In genomic region chr2:240247868-240248820, GRCh38 we compare ENCODE assay signal across 17 cellular contexts.
DNase-seq lines count a peak whose midpoint lies in the region; ATAC-seq and TF ChIP-seq lines count a peak whose summit lies in the region.
"Had no signal": no experiment of that assay in that cellular context is flagged by ENCODE, and none has a peak within 500 bp of the region (broad histone marks: within the 10 kb centered on the region; RNA-seq: fewer than 3 reads in every experiment).

No MANE protein-coding gene starts in this region.

- H3K9me3 Mint-ChIP-seq in activated naive CD4-positive, alpha-beta T cell treated with anti-CD3 and anti-CD28 coated beads, Interleukin-2, amount 10 ng/mL, durations not matched to agents 7 days and 5 days = no peaks in the 10 kb centered on the region
- H3K9me3 Mint-ChIP-seq: activated CD4-positive, alpha-beta T cell treated with anti-CD3 and anti-CD28 coated beads, Interleukin-2, amount 10 ng/mL, durations not matched to agents 7 days and 5 days; activated T-helper 2 cell treated with anti-CD3 and anti-CD28 coated beads, Interferon-gamma antibody, Interleukin-2, Interleukin-4, amounts not matched to agents 10 μg/mL and 5 μg/mL and 100 μg/mL, durations not matched to agents 14 hours and 24 hours and 36 hours; HFFc6; IgD-negative memory B cell had no signal

- H3K27me3 ChIP-seq in SJCRH30 = no peaks in the 10 kb centered on the region
- no peaks in the 10 kb centered on the region for H3K27me3 ChIP-seq in testis
- H3K27me3 ChIP-seq in MG63 = no peaks in the 10 kb centered on the region

- intact Hi-C loops in testis (cut with DNase I; ENCODE audit: low total_unique reads) = no loop called here

- no peak for TF ChIP-seq CTCF in testis (IDR thresholded peaks at IDR 0.05)

- peak overlapping the region; percentile 98 for H3K27ac ChIP-seq in SJCRH30
- H3K27ac ChIP-seq in testis = no peak overlapping the region
- H3K27ac ChIP-seq: left lung had no signal

- H3K27me3 Mint-ChIP-seq in activated naive CD4-positive, alpha-beta T cell treated with anti-CD3 and anti-CD28 coated beads, Interleukin-2, amount 10 ng/mL, durations not matched to agents 7 days and 5 days = peaks cover 8% of the 10 kb centered on the region

- peak; percentile 6 for DNase-seq in activated naive CD4-positive, alpha-beta T cell treated with anti-CD3 and anti-CD28 coated beads, Interleukin-2, amount 10 ng/mL, durations not matched to agents 7 days and 5 days
- no peak for DNase-seq in activated naive CD4-positive, alpha-beta T cell treated with anti-CD3 and anti-CD28 coated beads, Interleukin-2, amount 50 U/mL, for 16 hours
- peak; percentile 87 to 91 for DNase-seq in SJCRH30
- DNase-seq in myocyte (ENCODE audit: low read depth) = peak; percentile 62
- DNase-seq in testis = peak; percentile 17
- no peak for DNase-seq in MG63
- DNase-seq: activated CD4-positive, alpha-beta T cell treated with anti-CD3 and anti-CD28 coated beads, Interleukin-2, amount 10 ng/mL, durations not matched to agents 7 days and 5 days; GF-D8; HFFc6; NCI-H2081 treated with DMSO at 0.1 percent for 48 hours; NCI-H69 had no signal

- no peaks in the 10 kb centered on the region for H3K36me3 Mint-ChIP-seq in activated naive CD4-positive, alpha-beta T cell treated with anti-CD3 and anti-CD28 coated beads, Interleukin-2, amount 10 ng/mL, durations not matched to agents 7 days and 5 days
- H3K36me3 Mint-ChIP-seq: IgD-negative memory B cell; naive thymus-derived CD4-positive, alpha-beta T cell had no signal

- H3K4me1 Mint-ChIP-seq in activated naive CD4-positive, alpha-beta T cell treated with anti-CD3 and anti-CD28 coated beads, Interleukin-2, amount 10 ng/mL, durations not matched to agents 7 days and 5 days = no peaks in the 10 kb centered on the region
- H3K4me1 Mint-ChIP-seq: activated CD4-positive, alpha-beta T cell treated with anti-CD3 and anti-CD28 coated beads, Interleukin-2, amount 10 ng/mL, durations not matched to agents 7 days and 5 days; IgD-negative memory B cell; naive thymus-derived CD4-positive, alpha-beta T cell had no signal

- WGBS in testis, 2 donors = 67 to 90% methylated on average over 2 to 18 of the region's 18 CpGs

- H3K9me3 ChIP-seq in SJCRH30 (replicated peaks) (no peaks in the 10 kb centered on the region), testis (no peaks in the 10 kb centered on the region), MG63 (no peaks in the 10 kb centered on the region)
- H3K9me3 ChIP-seq: left lung had no signal

- ATAC-seq in HG02642 (IDR thresholded peaks at IDR 0.05; ENCODE audit: poor library complexity, unreplicated experiment) (no peak), HG03342 (IDR thresholded peaks at IDR 0.05; ENCODE audit: unreplicated experiment) (no peak)
- ATAC-seq: left lung; naive thymus-derived CD4-positive, alpha-beta T cell had no signal

- H3K4me3 Mint-ChIP-seq in activated naive CD4-positive, alpha-beta T cell treated with anti-CD3 and anti-CD28 coated beads, Interleukin-2, amount 10 ng/mL, durations not matched to agents 7 days and 5 days = no peak overlapping the region
- H3K4me3 Mint-ChIP-seq: activated CD4-positive, alpha-beta T cell treated with anti-CD3 and anti-CD28 coated beads, Interleukin-2, amount 10 ng/mL, durations not matched to agents 7 days and 5 days; HFFc6; IgD-negative memory B cell; naive thymus-derived CD4-positive, alpha-beta T cell had no signal

- H3K4me3 ChIP-seq in SJCRH30 (no peak overlapping the region), testis (no peak overlapping the region), MG63 (no peak overlapping the region)
- H3K4me3 ChIP-seq: left lung had no signal

- no peak for TF ChIP-seq POLR2A in testis (IDR thresholded peaks at IDR 0.05)

- no peaks in the 10 kb centered on the region for H3K36me3 ChIP-seq in SJCRH30
- H3K36me3 ChIP-seq in testis (ENCODE audit: low read depth, missing control alignments) = no peaks in the 10 kb centered on the region
- no peaks in the 10 kb centered on the region for H3K36me3 ChIP-seq in MG63
- H3K36me3 ChIP-seq: left lung had no signal

- H3K27ac Mint-ChIP-seq in activated naive CD4-positive, alpha-beta T cell treated with anti-CD3 and anti-CD28 coated beads, Interleukin-2, amount 10 ng/mL, durations not matched to agents 7 days and 5 days = no peak overlapping the region
- H3K27ac Mint-ChIP-seq: activated CD4-positive, alpha-beta T cell treated with anti-CD3 and anti-CD28 coated beads, Interleukin-2, amount 10 ng/mL, durations not matched to agents 7 days and 5 days; activated T-helper 2 cell treated with anti-CD3 and anti-CD28 coated beads, Interferon-gamma antibody, Interleukin-2, Interleukin-4, amounts not matched to agents 10 μg/mL and 5 μg/mL and 100 μg/mL, durations not matched to agents 14 hours and 24 hours and 36 hours; HFFc6; IgD-negative memory B cell; naive thymus-derived CD4-positive, alpha-beta T cell had no signal

- CTCF ChIA-PET in activated naive CD4-positive, alpha-beta T cell treated with anti-CD3 and anti-CD28 coated beads, Interleukin-2, amount 10 ng/mL, durations not matched to agents 7 days and 5 days (lab: Charles Lee) = no interaction called here

- H3K4me1 ChIP-seq in SJCRH30 (peaks cover 77% of the 10 kb centered on the region), testis (peaks cover 54% of the 10 kb centered on the region)

Comparison
In these comparisons a context has a peak if more than half of its experiments do, and no peak if none do; other contexts are left out.
1. DNase-seq: peak in activated naive CD4-positive, alpha-beta T cell treated with anti-CD3 and anti-CD28 coated beads, Interleukin-2, amount 10 ng/mL, durations not matched to agents 7 days and 5 days (single experiment), SJCRH30 (2 of 2), myocyte (single experiment) and testis (single experiment); none in activated naive CD4-positive, alpha-beta T cell treated with anti-CD3 and anti-CD28 coated beads, Interleukin-2, amount 50 U/mL, for 16 hours (single experiment) and MG63 (single experiment).